10 cellular contexts compared by ENCODE assay signal in genomic region chr13:94657167-94657566, GRCh38. TPM values are rescaled to one million over a fixed set of nuclear protein-coding genes. Genes with fewer than 3 reads are reported as not detected.
DNase-seq lines count a peak whose midpoint lies in the region; ATAC-seq and TF ChIP-seq lines count a peak whose summit lies in the region.
"Had no signal": no experiment of that assay in that cellular context is flagged by ENCODE, and none has a peak within 500 bp of the region (broad histone marks: within the 10 kb centered on the region; RNA-seq: fewer than 3 reads in every experiment).

No MANE protein-coding gene starts in this region.

- no peak overlapping the region for H3K27ac ChIP-seq in RWPE1
- H3K27ac ChIP-seq in heart left ventricle: no peak overlapping the region
- H3K27ac ChIP-seq: thoracic aorta had no signal

- POLR2A ChIA-PET in RWPE1 (lab: Yijun Ruan, JAX; ENCODE audit: low non-redundant PET): no interaction called here

- CTCF ChIA-PET in RWPE1 (lab: Yijun Ruan, JAX): no interaction called here

- peaks cover 13% of the 10 kb centered on the region for H3K4me1 Mint-ChIP-seq in activated T-cell treated with anti-CD3 and anti-CD28 coated beads, Interleukin-2, amount 50 U/mL, for 4 hours (ENCODE audit: low read depth)

- H3K4me3 ChIP-seq in heart left ventricle: no peak overlapping the region
- H3K4me3 ChIP-seq: lung, thoracic aorta had no signal

- H3K36me3 ChIP-seq in heart left ventricle: no peaks in the 10 kb centered on the region
- H3K36me3 ChIP-seq: thoracic aorta had no signal

- no peak for TF ChIP-seq POLR2A in heart left ventricle (IDR thresholded peaks at IDR 0.05)

- ATAC-seq in HG02884 (IDR thresholded peaks at IDR 0.05; ENCODE audit: unreplicated experiment) (peak; percentile 38), heart left ventricle (no peak)
- ATAC-seq in activated T-cell treated with anti-CD3 and anti-CD28 coated beads, Interleukin-2, amount 50 U/mL, for 4 hours: peak; percentile 75 to 80

- H3K9me3 Mint-ChIP-seq in activated T-cell treated with anti-CD3 and anti-CD28 coated beads, Interleukin-2, amount 50 U/mL, for 4 hours: no peaks in the 10 kb centered on the region

- whole genome bisulfite sequencing in heart left ventricle, 4 donors: 81 to 97% (median 95%) methylated on average over 4 of the region's 4 CpGs

- no peak overlapping the region for H3K4me3 Mint-ChIP-seq in activated T-cell treated with anti-CD3 and anti-CD28 coated beads, Interleukin-2, amount 50 U/mL, for 4 hours

- peak; percentile 17 for DNase-seq in stimulated activated CD4-positive, alpha-beta T cell treated with anti-CD3 and anti-CD28 coated beads, Interleukin-4, amount 100 ng/mL, for 24 hours
- DNase-seq in stimulated activated CD4-positive, alpha-beta T cell treated with anti-CD3 and anti-CD28 coated beads, Interleukin-2, amount 100 ng/mL, for 48 hours: no peak
- no peak for DNase-seq in activated T-cell treated with anti-CD3 and anti-CD28 coated beads, Interleukin-2, amount 50 U/mL, for 4 hours
- DNase-seq in cortex of kidney (lab: John Stamatoyannopoulos, UW): no peak
- no peak for DNase-seq in DMS153 (lab: John Stamatoyannopoulos, UW)
- DNase-seq in RWPE1 (ENCODE audit: low spot score): no peak
- DNase-seq in heart left ventricle: no peak

- intact Hi-C loops in heart left ventricle (cut with DNase I): no loop called here

- TF ChIP-seq CTCF in RWPE1 (conservative IDR thresholded peaks at IDR 0.05; ENCODE audit: low read depth) (no peak), heart left ventricle (IDR thresholded peaks at IDR 0.05) (no peak)

- peaks cover 0 to 12% (median 2%) of the 10 kb centered on the region in 12 donors for H3K9me3 ChIP-seq in heart left ventricle
- H3K9me3 ChIP-seq: thoracic aorta had no signal

- H3K36me3 Mint-ChIP-seq in activated T-cell treated with anti-CD3 and anti-CD28 coated beads, Interleukin-2, amount 50 U/mL, for 4 hours (ENCODE audit: insufficient read depth): no peaks in the 10 kb centered on the region

- peaks cover 12% of the 10 kb centered on the region for H3K27me3 Mint-ChIP-seq in activated T-cell treated with anti-CD3 and anti-CD28 coated beads, Interleukin-2, amount 50 U/mL, for 4 hours (ENCODE audit: low read depth)

- no peaks in the 10 kb centered on the region for H3K4me1 ChIP-seq in heart left ventricle

- H3K27me3 ChIP-seq in heart left ventricle: peaks cover 0 to 3% (median 0%) of the 10 kb centered on the region in 9 donors

RNA-seq across cellular contexts. Expression of gene SOX21, which starts 55.2 kb away (rescaled TPM):
- total RNA-seq in activated T-cell treated with anti-CD3 and anti-CD28 coated beads, Interleukin-2, amount 50 U/mL, for 4 hours: not detected
- not detected for total RNA-seq in heart left ventricle
- polyA plus RNA-seq in heart left ventricle: not detected

RNA-seq across cellular contexts. Expression of gene GPR180, which starts 55.5 kb away (rescaled TPM):
- 1 to 10 TPM; 6.0 to 8.3 (median 7.0) TPM for total RNA-seq in activated T-cell treated with anti-CD3 and anti-CD28 coated beads, Interleukin-2, amount 50 U/mL, for 4 hours
- 1 to 10 TPM; 2.1 to 6.4 (median 3.8) TPM for total RNA-seq in heart left ventricle
- 1 to 10 TPM in 1 of 2 donors, under 1 TPM in 1; 0.99 to 2.9 TPM for polyA plus RNA-seq in heart left ventricle

Comparison
In these comparisons a context has a peak if more than half of its experiments do, and no peak if none do; other contexts are left out.
1. ATAC-seq: peak in HG02884 (single experiment) and activated T-cell treated with anti-CD3 and anti-CD28 coated beads, Interleukin-2, amount 50 U/mL, for 4 hours (2 of 2); none in heart left ventricle (0 of 4).